ENCODE assay signal across 1 cellular context in the genomic region with DNA sequence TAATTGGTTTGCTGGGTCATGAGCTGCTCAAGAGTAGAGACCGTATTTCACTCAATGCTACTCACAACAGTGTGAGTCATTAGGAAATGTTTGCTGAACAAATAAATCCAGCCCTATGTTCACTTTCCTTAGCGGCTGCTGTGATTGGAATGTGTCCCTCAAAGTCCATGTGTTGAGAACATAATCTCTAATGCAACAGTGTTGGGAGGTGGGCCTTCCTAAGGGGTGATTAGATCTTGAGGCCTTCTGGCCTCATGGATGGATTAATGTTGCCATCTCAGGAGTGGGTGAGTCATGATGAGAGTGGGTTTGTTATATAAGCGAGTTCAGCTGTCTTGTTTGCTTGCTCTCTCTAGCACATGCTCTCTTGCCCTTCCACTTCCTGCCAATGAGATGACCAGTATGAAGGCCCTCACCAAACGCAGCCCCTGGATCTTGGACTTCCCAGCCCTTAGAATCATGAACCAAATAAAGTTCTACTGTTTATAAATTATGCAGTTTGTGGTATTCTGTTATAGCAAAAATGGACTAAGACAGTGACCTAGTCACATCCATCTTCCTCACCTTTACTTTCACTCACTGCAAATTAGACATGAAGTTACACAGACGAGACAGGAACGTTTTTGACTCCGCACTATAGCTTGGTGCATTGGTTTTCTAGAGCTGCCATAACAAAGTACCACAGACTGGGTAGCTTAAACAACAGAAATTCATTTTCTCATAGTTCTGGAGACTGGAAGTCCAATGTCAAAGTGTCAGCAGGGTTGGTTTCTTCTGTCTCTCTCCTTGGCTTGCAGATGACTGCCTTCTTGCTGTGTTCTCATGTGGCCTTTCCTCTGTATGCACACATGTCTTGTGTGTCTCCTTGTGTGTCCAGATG.
A peak's percentile ranks its signal among the peaks of the same experiment; 100 is the strongest.
TF ChIP-seq lines count a peak whose summit lies in the region.

No MANE protein-coding gene starts in this region.

TF ChIP-seq in HepG2, 621 proteins besides CTCF, POLR2A, EP300 and RAD21 (continued from another document and continues in another):
- TF ChIP-seq, protein P1, sequence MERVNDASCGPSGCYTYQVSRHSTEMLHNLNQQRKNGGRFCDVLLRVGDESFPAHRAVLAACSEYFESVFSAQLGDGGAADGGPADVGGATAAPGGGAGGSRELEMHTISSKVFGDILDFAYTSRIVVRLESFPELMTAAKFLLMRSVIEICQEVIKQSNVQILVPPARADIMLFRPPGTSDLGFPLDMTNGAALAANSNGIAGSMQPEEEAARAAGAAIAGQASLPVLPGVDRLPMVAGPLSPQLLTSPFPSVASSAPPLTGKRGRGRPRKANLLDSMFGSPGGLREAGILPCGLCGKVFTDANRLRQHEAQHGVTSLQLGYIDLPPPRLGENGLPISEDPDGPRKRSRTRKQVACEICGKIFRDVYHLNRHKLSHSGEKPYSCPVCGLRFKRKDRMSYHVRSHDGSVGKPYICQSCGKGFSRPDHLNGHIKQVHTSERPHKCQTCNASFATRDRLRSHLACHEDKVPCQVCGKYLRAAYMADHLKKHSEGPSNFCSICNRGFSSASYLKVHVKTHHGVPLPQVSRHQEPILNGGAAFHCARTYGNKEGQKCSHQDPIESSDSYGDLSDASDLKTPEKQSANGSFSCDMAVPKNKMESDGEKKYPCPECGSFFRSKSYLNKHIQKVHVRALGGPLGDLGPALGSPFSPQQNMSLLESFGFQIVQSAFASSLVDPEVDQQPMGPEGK (CRISPR knock-in tag; IDR thresholded peaks at IDR 0.05) = peak; percentile 73
- TF ChIP-seq, protein P2, sequence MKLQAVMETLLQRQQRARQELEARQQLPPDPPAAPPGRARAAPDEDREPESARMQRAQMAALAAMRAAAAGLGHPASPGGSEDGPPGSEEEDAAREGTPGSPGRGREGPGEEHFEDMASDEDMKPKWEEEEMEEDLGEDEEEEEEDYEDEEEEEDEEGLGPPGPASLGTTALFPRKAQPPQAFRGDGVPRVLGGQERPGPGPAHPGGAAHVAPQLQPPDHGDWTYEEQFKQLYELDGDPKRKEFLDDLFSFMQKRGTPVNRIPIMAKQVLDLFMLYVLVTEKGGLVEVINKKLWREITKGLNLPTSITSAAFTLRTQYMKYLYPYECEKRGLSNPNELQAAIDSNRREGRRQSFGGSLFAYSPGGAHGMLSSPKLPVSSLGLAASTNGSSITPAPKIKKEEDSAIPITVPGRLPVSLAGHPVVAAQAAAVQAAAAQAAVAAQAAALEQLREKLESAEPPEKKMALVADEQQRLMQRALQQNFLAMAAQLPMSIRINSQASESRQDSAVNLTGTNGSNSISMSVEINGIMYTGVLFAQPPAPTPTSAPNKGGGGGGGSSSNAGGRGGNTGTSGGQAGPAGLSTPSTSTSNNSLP (IDR thresholded peaks at IDR 0.05; ENCODE audit: low read depth, low read length) = peak; percentile 96
- TF ChIP-seq MIER2 (CRISPR knock-in tag; IDR thresholded peaks at IDR 0.05) (peak; percentile 87), ETV6 (CRISPR knock-in tag; conservative IDR thresholded peaks at IDR 0.05) (0 out of 2 replicates have a peak, but pooled peaks have one; percentile 56), PHF5A (CRISPR knock-in tag; IDR thresholded peaks at IDR 0.05; ENCODE audit: low read depth, unreplicated experiment) (peak; percentile 59), ZSCAN21 (CRISPR knock-in tag; IDR thresholded peaks at IDR 0.05; ENCODE audit: borderline replicate concordance) (no peak), ZFP90 (CRISPR knock-in tag; IDR thresholded peaks at IDR 0.05; ENCODE audit: borderline replicate concordance) (peak; percentile 87), CBX5 (CRISPR knock-in tag; IDR thresholded peaks at IDR 0.05; ENCODE audit: borderline replicate concordance) (peak; percentile 85; the same call in 1 of the 2 replicates), ZNF878 (CRISPR knock-in tag; IDR thresholded peaks at IDR 0.05) (peak; percentile 95), MED1 (CRISPR knock-in tag; IDR thresholded peaks at IDR 0.05) (peak; percentile 95), HOXA5 (CRISPR knock-in tag; IDR thresholded peaks at IDR 0.05) (peak; percentile 85), SP1 (IDR thresholded peaks at IDR 0.05) (no peak), SP1 (CRISPR knock-in tag; IDR thresholded peaks at IDR 0.05) (no peak), ZNF260 (CRISPR knock-in tag; IDR thresholded peaks at IDR 0.05; ENCODE audit: borderline replicate concordance, low read depth) (no peak), ZNF564 (CRISPR knock-in tag; IDR thresholded peaks at IDR 0.05) (peak; percentile 100), ZNF747 (CRISPR knock-in tag; IDR thresholded peaks at IDR 0.05; ENCODE audit: borderline replicate concordance) (peak; percentile 73; the same call in 1 of the 2 replicates), FOXK1 (CRISPR knock-in tag; IDR thresholded peaks at IDR 0.05; ENCODE audit: borderline replicate concordance, low read depth) (peak; percentile 67; the same call in 1 of the 2 replicates), SMAD1 (CRISPR knock-in tag; IDR thresholded peaks at IDR 0.05; ENCODE audit: borderline replicate concordance, low read depth) (no peak), ZNF33B (CRISPR knock-in tag; IDR thresholded peaks at IDR 0.05) (no peak), HOXA9 (CRISPR knock-in tag; IDR thresholded peaks at IDR 0.05; ENCODE audit: borderline replicate concordance) (no peak; the same call in 1 of the 2 replicates), ISL2 (CRISPR knock-in tag; IDR thresholded peaks at IDR 0.05) (peak; percentile 94), MXI1 (IDR thresholded peaks at IDR 0.05; ENCODE audit: borderline replicate concordance, low read depth, low read length) (peak; percentile 74; the same call in 2 of the 3 replicates), SRY (CRISPR knock-in tag; IDR thresholded peaks at IDR 0.05) (no peak; the same call in 1 of the 2 replicates), MTF1 (CRISPR knock-in tag; IDR thresholded peaks at IDR 0.05) (no peak; the same call in 1 of the 2 replicates), ONECUT2 (CRISPR knock-in tag; IDR thresholded peaks at IDR 0.05) (0 out of 2 replicates have a peak, but pooled peaks have one; percentile 32), EHMT2 (IDR thresholded peaks at IDR 0.05; ENCODE audit: borderline replicate concordance, low read depth, low read length) (peak; percentile 92), SATB2 (CRISPR knock-in tag; IDR thresholded peaks at IDR 0.05) (peak; percentile 92), PAX8 (CRISPR knock-in tag; IDR thresholded peaks at IDR 0.05; ENCODE audit: borderline replicate concordance) (no peak), NKX3-1 (CRISPR knock-in tag; IDR thresholded peaks at IDR 0.05) (peak; percentile 85), FOSL2 (CRISPR knock-in tag; IDR thresholded peaks at IDR 0.05) (peak; percentile 99), ZNF230 (CRISPR knock-in tag; IDR thresholded peaks at IDR 0.05) (no peak), ZNF354B (CRISPR knock-in tag; IDR thresholded peaks at IDR 0.05) (no peak), ATF7 (IDR thresholded peaks at IDR 0.05) (peak; percentile 47; the same call in 1 of the 2 replicates), ATF7 (CRISPR knock-in tag; IDR thresholded peaks at IDR 0.05) (peak; percentile 84; the same call in 1 of the 2 replicates), ZNF441 (CRISPR knock-in tag; IDR thresholded peaks at IDR 0.05; ENCODE audit: borderline replicate concordance) (peak; percentile 74; the same call in 1 of the 2 replicates), ZNF382 (CRISPR knock-in tag; IDR thresholded peaks at IDR 0.05; ENCODE audit: borderline replicate concordance) (no peak), ZKSCAN8 (CRISPR knock-in tag; IDR thresholded peaks at IDR 0.05; ENCODE audit: borderline replicate concordance) (peak; percentile 90), ZSCAN12 (CRISPR knock-in tag; IDR thresholded peaks at IDR 0.05) (no peak), ZNF672 (CRISPR knock-in tag; IDR thresholded peaks at IDR 0.05) (no peak), POLR2G (IDR thresholded peaks at IDR 0.05; ENCODE audit: low read depth, low read length) (no peak), CEBPG (CRISPR knock-in tag; IDR thresholded peaks at IDR 0.05) (peak; percentile 89), TEAD3 (CRISPR knock-in tag; optimal IDR thresholded peaks at IDR 0.05; ENCODE audit: borderline replicate concordance) (peak; percentile 95), ZSCAN30 (CRISPR knock-in tag; IDR thresholded peaks at IDR 0.05) (no peak), ELF3 (CRISPR knock-in tag; IDR thresholded peaks at IDR 0.05) (peak; percentile 88), ZNF431 (CRISPR knock-in tag; IDR thresholded peaks at IDR 0.05; ENCODE audit: borderline replicate concordance, low read depth) (peak; percentile 72; the same call in 1 of the 2 replicates), RFX5 (IDR thresholded peaks at IDR 0.05; ENCODE audit: low read depth, low read length) (no peak), ZNF776 (CRISPR knock-in tag; IDR thresholded peaks at IDR 0.05) (no peak), NR3C1 (CRISPR knock-in tag; IDR thresholded peaks at IDR 0.05) (no peak), ZNF841 (CRISPR knock-in tag; IDR thresholded peaks at IDR 0.05; ENCODE audit: borderline replicate concordance) (no peak), ZNF543 (CRISPR knock-in tag; IDR thresholded peaks at IDR 0.05) (peak; percentile 90), TRIM24 (CRISPR knock-in tag; IDR thresholded peaks at IDR 0.05) (peak; percentile 93), MAFF (IDR thresholded peaks at IDR 0.05; ENCODE audit: low read depth, low read length) (peak; percentile 26; the same call in 1 of the 2 replicates), ZNF891 (CRISPR knock-in tag; IDR thresholded peaks at IDR 0.05) (no peak)
- TF ChIP-seq, protein P3, sequence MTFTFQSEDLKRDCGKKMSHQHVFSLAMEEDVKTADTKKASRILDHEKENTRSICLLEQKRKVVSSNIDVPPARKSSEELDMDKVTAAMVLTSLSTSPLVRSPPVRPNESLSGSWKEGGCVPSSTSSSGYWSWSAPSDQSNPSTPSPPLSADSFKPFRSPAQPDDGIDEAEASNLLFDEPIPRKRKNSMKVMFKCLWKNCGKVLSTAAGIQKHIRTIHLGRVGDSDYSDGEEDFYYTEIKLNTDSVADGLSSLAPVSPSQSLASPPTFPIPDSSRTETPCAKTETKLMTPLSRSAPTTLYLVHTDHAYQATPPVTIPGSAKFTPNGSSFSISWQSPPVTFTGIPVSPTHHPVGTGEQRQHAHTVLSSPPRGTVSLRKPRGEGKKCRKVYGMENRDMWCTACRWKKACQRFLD (CRISPR knock-in tag; IDR thresholded peaks at IDR 0.05; ENCODE audit: borderline replicate concordance) = no peak
- TF ChIP-seq, protein P4, sequence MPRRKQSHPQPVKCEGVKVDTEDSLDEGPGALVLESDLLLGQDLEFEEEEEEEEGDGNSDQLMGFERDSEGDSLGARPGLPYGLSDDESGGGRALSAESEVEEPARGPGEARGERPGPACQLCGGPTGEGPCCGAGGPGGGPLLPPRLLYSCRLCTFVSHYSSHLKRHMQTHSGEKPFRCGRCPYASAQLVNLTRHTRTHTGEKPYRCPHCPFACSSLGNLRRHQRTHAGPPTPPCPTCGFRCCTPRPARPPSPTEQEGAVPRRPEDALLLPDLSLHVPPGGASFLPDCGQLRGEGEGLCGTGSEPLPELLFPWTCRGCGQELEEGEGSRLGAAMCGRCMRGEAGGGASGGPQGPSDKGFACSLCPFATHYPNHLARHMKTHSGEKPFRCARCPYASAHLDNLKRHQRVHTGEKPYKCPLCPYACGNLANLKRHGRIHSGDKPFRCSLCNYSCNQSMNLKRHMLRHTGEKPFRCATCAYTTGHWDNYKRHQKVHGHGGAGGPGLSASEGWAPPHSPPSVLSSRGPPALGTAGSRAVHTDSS (CRISPR knock-in tag; conservative IDR thresholded peaks at IDR 0.05) = no peak
- TF ChIP-seq, protein P5, sequence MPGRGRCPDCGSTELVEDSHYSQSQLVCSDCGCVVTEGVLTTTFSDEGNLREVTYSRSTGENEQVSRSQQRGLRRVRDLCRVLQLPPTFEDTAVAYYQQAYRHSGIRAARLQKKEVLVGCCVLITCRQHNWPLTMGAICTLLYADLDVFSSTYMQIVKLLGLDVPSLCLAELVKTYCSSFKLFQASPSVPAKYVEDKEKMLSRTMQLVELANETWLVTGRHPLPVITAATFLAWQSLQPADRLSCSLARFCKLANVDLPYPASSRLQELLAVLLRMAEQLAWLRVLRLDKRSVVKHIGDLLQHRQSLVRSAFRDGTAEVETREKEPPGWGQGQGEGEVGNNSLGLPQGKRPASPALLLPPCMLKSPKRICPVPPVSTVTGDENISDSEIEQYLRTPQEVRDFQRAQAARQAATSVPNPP (CRISPR knock-in tag; IDR thresholded peaks at IDR 0.05) = 0 out of 2 replicates have a peak, but pooled peaks have one; percentile 44
- TF ChIP-seq, protein P6, sequence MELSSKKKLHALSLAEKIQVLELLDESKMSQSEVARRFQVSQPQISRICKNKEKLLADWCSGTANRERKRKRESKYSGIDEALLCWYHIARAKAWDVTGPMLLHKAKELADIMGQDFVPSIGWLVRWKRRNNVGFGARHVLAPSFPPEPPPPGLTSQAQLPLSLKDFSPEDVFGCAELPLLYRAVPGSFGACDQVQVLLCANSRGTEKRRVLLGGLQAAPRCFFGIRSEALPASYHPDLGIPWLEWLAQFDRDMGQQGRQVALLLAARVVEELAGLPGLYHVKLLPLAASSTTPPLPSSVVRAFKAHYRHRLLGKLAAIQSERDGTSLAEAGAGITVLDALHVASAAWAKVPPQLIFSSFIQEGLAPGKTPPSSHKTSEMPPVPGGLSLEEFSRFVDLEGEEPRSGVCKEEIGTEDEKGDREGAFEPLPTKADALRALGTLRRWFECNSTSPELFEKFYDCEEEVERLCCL (CRISPR knock-in tag; IDR thresholded peaks at IDR 0.05; ENCODE audit: borderline replicate concordance) = no peak
- TF ChIP-seq, protein P7, sequence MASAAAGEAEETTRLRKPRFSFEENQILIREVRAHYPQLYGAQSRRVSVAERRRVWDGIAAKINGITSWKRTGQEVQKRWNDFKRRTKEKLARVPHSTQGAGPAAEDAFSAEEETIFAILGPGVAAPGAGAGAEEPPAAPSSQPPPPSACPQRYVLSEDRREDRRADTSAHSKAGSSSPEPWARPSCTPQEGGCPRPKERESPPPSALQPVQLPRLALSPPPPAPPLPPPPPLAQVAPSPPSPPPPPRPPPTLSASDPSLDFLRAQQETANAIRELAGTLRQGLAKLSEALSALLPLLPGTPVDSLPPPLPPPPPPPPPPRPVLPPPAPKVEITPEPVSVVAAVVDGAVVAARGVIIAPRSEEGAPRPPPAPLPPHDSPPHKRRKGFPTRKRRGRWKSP (CRISPR knock-in tag; IDR thresholded peaks at IDR 0.05) = peak; percentile 85
- TF ChIP-seq, protein P8, sequence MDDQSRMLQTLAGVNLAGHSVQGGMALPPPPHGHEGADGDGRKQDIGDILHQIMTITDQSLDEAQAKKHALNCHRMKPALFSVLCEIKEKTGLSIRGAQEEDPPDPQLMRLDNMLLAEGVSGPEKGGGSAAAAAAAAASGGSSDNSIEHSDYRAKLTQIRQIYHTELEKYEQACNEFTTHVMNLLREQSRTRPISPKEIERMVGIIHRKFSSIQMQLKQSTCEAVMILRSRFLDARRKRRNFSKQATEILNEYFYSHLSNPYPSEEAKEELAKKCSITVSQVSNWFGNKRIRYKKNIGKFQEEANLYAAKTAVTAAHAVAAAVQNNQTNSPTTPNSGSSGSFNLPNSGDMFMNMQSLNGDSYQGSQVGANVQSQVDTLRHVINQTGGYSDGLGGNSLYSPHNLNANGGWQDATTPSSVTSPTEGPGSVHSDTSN (CRISPR knock-in tag; IDR thresholded peaks at IDR 0.05; ENCODE audit: borderline replicate concordance) = 0 out of 2 replicates have a peak, but pooled peaks have one; percentile 47
- TF ChIP-seq, protein P9, sequence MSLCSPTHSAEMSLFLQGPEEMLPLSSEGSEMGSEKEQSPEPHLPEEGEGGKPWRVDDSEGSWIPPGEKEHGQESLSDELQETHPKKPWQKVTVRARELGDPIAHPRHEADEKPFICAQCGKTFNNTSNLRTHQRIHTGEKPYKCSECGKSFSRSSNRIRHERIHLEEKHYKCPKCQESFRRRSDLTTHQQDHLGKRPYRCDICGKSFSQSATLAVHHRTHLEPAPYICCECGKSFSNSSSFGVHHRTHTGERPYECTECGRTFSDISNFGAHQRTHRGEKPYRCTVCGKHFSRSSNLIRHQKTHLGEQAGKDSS (CRISPR knock-in tag; IDR thresholded peaks at IDR 0.05; ENCODE audit: borderline replicate concordance, low read depth) = peak; percentile 74; the same call in 1 of the 2 replicates
